ENCODE assay signal across 11 cellular contexts in genomic region chr9:21141427-21141882, GRCh38. TPM values are rescaled to one million over a fixed set of nuclear protein-coding genes. Genes with fewer than 3 reads are reported as not detected.
DNase-seq lines count a peak whose midpoint lies in the region; ATAC-seq and TF ChIP-seq lines count a peak whose summit lies in the region.
"Had no signal": no experiment of that assay in that cellular context is flagged by ENCODE, and none has a peak within 500 bp of the region (broad histone marks: within the 10 kb centered on the region; RNA-seq: fewer than 3 reads in every experiment).

TSS of gene IFNW1 (minus strand) at chr9:21141832. CDS start at chr9:21141570, 262 bp downstream.

- no peaks in the 10 kb centered on the region for H3K27me3 ChIP-seq in SJCRH30
- H3K27me3 ChIP-seq: vagina had no signal

- ATAC-seq in GM18505 (IDR thresholded peaks at IDR 0.05; ENCODE audit: unreplicated experiment), result peak; percentile 64
- peak; percentile 77 for ATAC-seq in GM21723 (IDR thresholded peaks at IDR 0.05; ENCODE audit: unreplicated experiment)

- no peak within 1 kb of the TSS for H3K4me3 ChIP-seq in fibroblast of villous mesenchyme (ENCODE audit: low read depth, low read length)
- no peak within 1 kb of the TSS for H3K4me3 ChIP-seq in SJCRH30
- H3K4me3 ChIP-seq: vagina had no signal

- no peaks in the 10 kb centered on the region for H3K4me1 ChIP-seq in SJCRH30
- H3K4me1 ChIP-seq: vagina had no signal

- peak; percentile 47 for DNase-seq in fibroblast of villous mesenchyme (ENCODE audit: low read depth)
- DNase-seq in COR-L47 (lab: John Stamatoyannopoulos, UW), result no peak
- no peak for DNase-seq in GM03348 (ENCODE audit: low spot score)
- DNase-seq in SJCRH30, result no peak
- no peak for DNase-seq in NCI-H187 (lab: John Stamatoyannopoulos, UW)
- DNase-seq: stimulated activated CD4-positive, alpha-beta T cell treated with anti-CD3 and anti-CD28 coated beads, Interleukin-2, amount 100 ng/mL, for 48 hours had no signal

- TF ChIP-seq POLR2A in GM18505 (IDR thresholded peaks at IDR 0.05; ENCODE audit: borderline replicate concordance, extremely low read depth, insufficient read depth, insufficient read length), result no peak

- no peak within 1 kb of the TSS for H3K27ac ChIP-seq in SJCRH30
- H3K27ac ChIP-seq: vagina had no signal

- no peaks in the 10 kb centered on the region for H3K36me3 ChIP-seq in SJCRH30
- H3K36me3 ChIP-seq: vagina had no signal

- TF ChIP-seq CTCF in LNCAP (IDR thresholded peaks at IDR 0.05) (peak; percentile 16; the same call in 1 of the 2 replicates), fibroblast of villous mesenchyme (IDR thresholded peaks at IDR 0.05; ENCODE audit: insufficient read depth, low read depth, low read length) (peak; percentile 21)

- H3K9me3 ChIP-seq in SJCRH30 (replicated peaks), result no peaks in the 10 kb centered on the region
- H3K9me3 ChIP-seq: vagina had no signal

RNA-seq across cellular contexts. Expression of gene IFNW1, which starts in this region (rescaled TPM):
- not detected in 2 replicates for total RNA-seq in fibroblast of villous mesenchyme
- total RNA-seq in SJCRH30 (2014; rRNA removed; shearing (Covaris generic)), result not detected in 2 replicates
- total RNA-seq: mesothelial cell of epicardium, vagina had no signal

Comparison
In these comparisons a context has a peak if more than half of its experiments do, and no peak if none do; other contexts are left out.
1. Peak in DNase-seq in fibroblast of villous mesenchyme; RNA of the gene not detected or under 1 TPM.